23 cellular contexts compared by ENCODE assay signal in genomic region chr7:88615336-88615735, GRCh38.
A peak's percentile ranks its signal among the peaks of the same experiment; 100 is the strongest.
DNase-seq lines count a peak whose midpoint lies in the region; ATAC-seq, FAIRE-seq and TF ChIP-seq lines count a peak whose summit lies in the region.
"Had no signal": no experiment of that assay in that cellular context is flagged by ENCODE, and none has a peak within 500 bp of the region (broad histone marks: within the 10 kb centered on the region; RNA-seq: fewer than 3 reads in every experiment).

No MANE protein-coding gene starts in this region.

- H3K4me2 ChIP-seq in GM12878 (ENCODE audit: control insufficient read depth, insufficient read depth), result no peak overlapping the region
- H3K4me2 ChIP-seq: A549; BLaER1 treated with 17β-estradiol and CSF1 and Interleukin-3, amounts not matched to agents 10 nM and 100 nM had no signal

- POLR2A ChIA-PET in GM12878 (lab: Charles Lee), result no interaction called here

- no peak for DNase-seq in GM12878 (ENCODE audit: low read depth, low spot score)
- DNase-seq in H54 (ENCODE audit: insufficient read length, low spot score), result no peak
- DNase-seq in cerebellar cortex (ENCODE audit: low spot score), result no peak
- DNase-seq: AML-193; Caco-2; Calu3; CD4-positive, alpha-beta T cell; CD8-positive, alpha-beta T cell; DMS79; DND-41; EL; GDM1 had no signal

- no peaks in the 10 kb centered on the region for H3K27me3 ChIP-seq in GM12878 (replicated peaks in 1 of 2; ENCODE audit: control insufficient read depth in 2 of 2, insufficient read depth in 2 of 2, low read length in 1 of 2)
- H3K27me3 ChIP-seq: BLaER1 treated with 17β-estradiol and CSF1 and Interleukin-3, amounts not matched to agents 10 nM and 100 nM had no signal

- no peaks in the 10 kb centered on the region for H3K36me3 Mint-ChIP-seq in activated T-helper 17 cell treated with anti-CD3 and anti-CD28 coated beads, Interleukin-2, amount 50 U/mL, for 72 hours (ENCODE audit: low read depth)
- H3K36me3 Mint-ChIP-seq: CD8-positive, alpha-beta T cell had no signal

- CTCF ChIA-PET in GM12878 (lab: Yijun Ruan, JAX), result interaction anchor here (1.3 kb wide), 1 partner anchor 8 kb away, joined by 4 read pairs; no protein-coding TSS in a partner anchor

- TF ChIP-seq POLR2A in GM12878 (IDR thresholded peaks at IDR 0.05; ENCODE audit: low read depth, low read length) (no peak), H54 (IDR thresholded peaks at IDR 0.05; ENCODE audit: low read depth, low read length) (no peak)

- intact Hi-C loops in GM12878 (cut with micrococcal nuclease; ENCODE audit: unreplicated experiment), result no loop called here

- in situ Hi-C loops in GM12878 (cut with MboI), result no loop called here

- no peaks in the 10 kb centered on the region for H4K20me1 ChIP-seq in GM12878 (ENCODE audit: control insufficient read depth, insufficient read depth)
- H4K20me1 ChIP-seq: BLaER1 treated with 17β-estradiol and CSF1 and Interleukin-3, amounts not matched to agents 10 nM and 100 nM had no signal

- H3K36me3 ChIP-seq in GM12878 (ENCODE audit: control insufficient read depth in 2 of 2, insufficient read depth in 2 of 2, low read length in 1 of 2), result no peaks in the 10 kb centered on the region
- H3K36me3 ChIP-seq: BLaER1 treated with 17β-estradiol and CSF1 and Interleukin-3, amounts not matched to agents 10 nM and 100 nM had no signal

- TF ChIP-seq RAD21 in GM12878 (IDR thresholded peaks at IDR 0.05; ENCODE audit: insufficient read depth, low read depth, low read length), result no peak

- H3K27ac ChIP-seq in GM12878 (ENCODE audit: control insufficient read depth, insufficient read depth), result no peak overlapping the region
- H3K27ac ChIP-seq: 22Rv1; A549; BLaER1 treated with 17β-estradiol and CSF1 and Interleukin-3, amounts not matched to agents 10 nM and 100 nM; C4-2B had no signal

- H2AFZ ChIP-seq in GM12878 (ENCODE audit: control insufficient read depth, low read depth, low read length), result no peak overlapping the region

- H3K4me1 Mint-ChIP-seq in activated T-helper 17 cell treated with anti-CD3 and anti-CD28 coated beads, Interleukin-2, amount 50 U/mL, for 72 hours, result no peaks in the 10 kb centered on the region
- H3K4me1 Mint-ChIP-seq: B cell had no signal

- no peaks in the 10 kb centered on the region for H3K9me3 Mint-ChIP-seq in activated T-helper 17 cell treated with anti-CD3 and anti-CD28 coated beads, Interleukin-2, amount 50 U/mL, for 72 hours
- H3K9me3 Mint-ChIP-seq: CD8-positive, alpha-beta T cell had no signal

- BruUV-seq in GM12878 (replicated peaks; lab: Mats Ljungman, UMichigan), result no TSS peak

- no peak overlapping the region for H3K27ac Mint-ChIP-seq in activated T-helper 17 cell treated with anti-CD3 and anti-CD28 coated beads, Interleukin-2, amount 50 U/mL, for 72 hours
- H3K27ac Mint-ChIP-seq: B cell; CD4-positive, alpha-beta T cell; CD8-positive, alpha-beta T cell had no signal

- no peaks in the 10 kb centered on the region for H3K4me1 ChIP-seq in GM12878 (ENCODE audit: control insufficient read depth, insufficient read depth, low read length)
- H3K4me1 ChIP-seq: A549; BLaER1 treated with 17β-estradiol and CSF1 and Interleukin-3, amounts not matched to agents 10 nM and 100 nM; Caco-2 had no signal

- SMC1A ChIA-PET in GM12878 (lab: Charles Lee; ENCODE audit: uncharacterized antibody, unreplicated experiment), result interaction anchor here (0.9 to 1.3 kb wide), 6 partner anchors 12 to 219 kb away, joined by 3 to 6 read pairs (median 4); no protein-coding TSS in a partner anchor

- 32% methylated on average over 2 of the region's 2 CpGs for WGBS in GM12878 (ENCODE audit: insufficient coverage, insufficient replicate concordance, low lambda C conversion rate, missing lambda C conversion rate)

- FAIRE-seq in GM12878 (lab: Jason Lieb, UNC), result no peak
- no peak for FAIRE-seq in H54 (lab: Jason Lieb, UNC)
- FAIRE-seq: A549, D721Med, GM12891 had no signal

- no peak overlapping the region for H3K9ac ChIP-seq in GM12878 (ENCODE audit: control insufficient read depth, insufficient read depth, low read length)
- H3K9ac ChIP-seq: BLaER1 treated with 17β-estradiol and CSF1 and Interleukin-3, amounts not matched to agents 10 nM and 100 nM had no signal

- H3K4me3 Mint-ChIP-seq in activated T-helper 17 cell treated with anti-CD3 and anti-CD28 coated beads, Interleukin-2, amount 50 U/mL, for 72 hours, result no peak overlapping the region
- H3K4me3 Mint-ChIP-seq: B cell; CD4-positive, alpha-beta T cell; CD8-positive, alpha-beta T cell had no signal

- TF ChIP-seq CTCF in GM12878 (IDR thresholded peaks at IDR 0.05 in 2 of 3, conservative IDR thresholded peaks at IDR 0.05 in 1 of 3; ENCODE audit: control insufficient read depth in 2 of 3, extremely low read depth in 1 of 3, insufficient read depth in 1 of 3, low read depth in 3 of 3, low read length in 3 of 3), result no peak

- H3K4me3 ChIP-seq in GM12878, result no peak overlapping the region
- H3K4me3 ChIP-seq: A549; BLaER1 treated with 17β-estradiol and CSF1 and Interleukin-3, amounts not matched to agents 10 nM and 100 nM had no signal

- no peaks in the 10 kb centered on the region for H3K79me2 ChIP-seq in GM12878 (ENCODE audit: control insufficient read depth, insufficient read depth, low read length)

- no peaks in the 10 kb centered on the region for H3K27me3 Mint-ChIP-seq in activated T-helper 17 cell treated with anti-CD3 and anti-CD28 coated beads, Interleukin-2, amount 50 U/mL, for 72 hours
- H3K27me3 Mint-ChIP-seq: B cell; CD4-positive, alpha-beta T cell had no signal

- RAD21 ChIA-PET in GM12878 (lab: Charles Lee; ENCODE audit: unreplicated experiment), result no interaction called here

- ATAC-seq in GM18868 (IDR thresholded peaks at IDR 0.05; ENCODE audit: unreplicated experiment) (peak; percentile 71), HG02759 (IDR thresholded peaks at IDR 0.05; ENCODE audit: unreplicated experiment) (peak; percentile 70), HG02852 (IDR thresholded peaks at IDR 0.05; ENCODE audit: unreplicated experiment) (peak; percentile 60), GM12878 (no peak)
- no peak for ATAC-seq in activated T-helper 17 cell treated with anti-CD3 and anti-CD28 coated beads, Interleukin-2, amount 50 U/mL, for 72 hours (replicated peaks)
- ATAC-seq: A549; CD8-positive, alpha-beta T cell had no signal

- no peaks in the 10 kb centered on the region; the same call in 2 of the 3 replicates for H3K9me3 ChIP-seq in GM12878 (replicated peaks; ENCODE audit: control insufficient read depth, insufficient read depth, low read length)
- H3K9me3 ChIP-seq: A549; BLaER1 treated with 17β-estradiol and CSF1 and Interleukin-3, amounts not matched to agents 10 nM and 100 nM; Caco-2 had no signal

- no peak for TF ChIP-seq EP300 in GM12878 (IDR thresholded peaks at IDR 0.05; ENCODE audit: borderline replicate concordance in 1 of 2, control insufficient read depth in 1 of 2, low read depth in 2 of 2, low read length in 2 of 2)

TF ChIP-seq in GM12878, 131 proteins besides CTCF, POLR2A, EP300 and RAD21 (continues in another document):
- TF ChIP-seq KLF5 (IDR thresholded peaks at IDR 0.05; ENCODE audit: partially characterized antibody) (no peak), ETV6 (conservative IDR thresholded peaks at IDR 0.05 in 1 of 2, IDR thresholded peaks at IDR 0.05 in 1 of 2; ENCODE audit: borderline replicate concordance in 1 of 2, low read depth in 1 of 2) (no peak), MYC (IDR thresholded peaks at IDR 0.05; ENCODE audit: insufficient read depth, insufficient read length, insufficient replicate concordance, low read length, severe bottlenecking) (no peak), IKZF1 (conservative IDR thresholded peaks at IDR 0.05) (no peak), USF2 (IDR thresholded peaks at IDR 0.05; ENCODE audit: borderline replicate concordance, low read depth, low read length) (no peak), EED (IDR thresholded peaks at IDR 0.05; ENCODE audit: low read depth) (no peak), ZNF592 (IDR thresholded peaks at IDR 0.05) (no peak), GABPA (IDR thresholded peaks at IDR 0.05; ENCODE audit: low read depth) (no peak), BMI1 (IDR thresholded peaks at IDR 0.05; ENCODE audit: borderline replicate concordance) (no peak)

Comparison
In these comparisons a context has a peak if more than half of its experiments do, and no peak if none do; other contexts are left out.
1. ATAC-seq: peak in GM18868 (single experiment), HG02759 (single experiment) and HG02852 (single experiment); none in GM12878 (single experiment) and activated T-helper 17 cell treated with anti-CD3 and anti-CD28 coated beads, Interleukin-2, amount 50 U/mL, for 72 hours (single experiment).